ENCODE assay signal across 12 cellular contexts in the genomic region with DNA sequence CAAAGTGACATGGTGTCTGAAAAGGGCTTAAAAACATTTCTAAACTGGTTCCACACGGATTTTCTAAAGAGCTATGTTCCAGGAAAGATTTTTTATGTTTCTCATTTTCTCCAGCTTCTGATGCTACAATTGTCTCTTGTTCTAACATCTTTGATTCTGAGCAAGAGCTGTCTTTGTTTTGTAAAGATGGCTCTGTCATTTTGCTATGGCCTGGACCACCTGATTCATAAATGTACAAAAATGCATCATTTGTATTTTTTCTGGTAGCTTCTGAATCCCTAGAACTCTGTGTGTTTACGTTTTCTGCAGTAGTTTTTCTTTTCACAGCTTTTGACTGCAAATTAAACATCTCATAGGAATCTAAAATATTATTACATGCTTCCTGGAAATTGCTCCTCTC. TPM values are rescaled to one million over a fixed set of nuclear protein-coding genes. Genes with fewer than 3 reads are reported as not detected.
DNase-seq lines count a peak whose midpoint lies in the region; TF ChIP-seq lines count a peak whose summit lies in the region.
"Had no signal": no experiment of that assay in that cellular context is flagged by ENCODE, and none has a peak within 500 bp of the region (broad histone marks: within the 10 kb centered on the region; RNA-seq: fewer than 3 reads in every experiment).

No MANE protein-coding gene starts in this region.

- no peak for TF ChIP-seq EP300 in sigmoid colon (IDR thresholded peaks at IDR 0.05)

- no peak for TF ChIP-seq POLR2A in sigmoid colon (IDR thresholded peaks at IDR 0.05)

- no peaks in the 10 kb centered on the region for H3K27me3 ChIP-seq in sigmoid colon

- H3K27ac ChIP-seq in angular gyrus (ENCODE audit: low read depth, low read length) (peak overlapping the region; percentile 58), temporal lobe (ENCODE audit: low read depth, low read length) (peak overlapping the region; percentile 87), sigmoid colon (peak overlapping the region in 1 of 4 donors; percentile 93)
- H3K27ac ChIP-seq: HL-60 had no signal

- intact Hi-C loops in sigmoid colon (cut with DNase I) = loop anchor here (5.0 kb wide), 1 partner anchor 34 kb away; no protein-coding TSS in a partner anchor

- peak; percentile 64 for DNase-seq in globus pallidus (ENCODE audit: low spot score)
- DNase-seq in pons (ENCODE audit: low spot score) = peak; percentile 72
- DNase-seq in sigmoid colon = no peak
- DNase-seq in DMS53 (lab: John Stamatoyannopoulos, UW) = no peak
- no peak for DNase-seq in stimulated activated CD4-positive, alpha-beta T cell treated with anti-CD3 and anti-CD28 coated beads, Interleukin-12 subunit alpha, Interleukin-12 subunit beta, amount 100 ng/mL, for 4 hours
- DNase-seq: CD4-positive, alpha-beta T cell; DND-41; GDM1; HCEC 1CT had no signal

- H3K9me3 ChIP-seq in sigmoid colon = no peaks in the 10 kb centered on the region

- no peak for TF ChIP-seq CTCF in sigmoid colon (IDR thresholded peaks at IDR 0.05)

- WGBS in sigmoid colon, 2 donors = 87 to 90% methylated on average over 2 of the region's 2 CpGs

- H3K4me3 ChIP-seq in sigmoid colon = no peak overlapping the region

- H3K36me3 ChIP-seq in sigmoid colon = peaks cover 0 to 3% (median 0%) of the 10 kb centered on the region in 4 donors

- H3K4me1 ChIP-seq in sigmoid colon = peaks cover 0 to 47% (median 29%) of the 10 kb centered on the region in 4 donors

RNA-seq across cellular contexts. Expression of a gene that starts 3.2 kb away (rescaled TPM):
- total RNA-seq in temporal lobe = 52.4 TPM
- 10 to 100 TPM; 30.0 to 42.9 (median 34.7) TPM for total RNA-seq in sigmoid colon
- 10 to 100 TPM in 1 of 3 donors, 1 to 10 TPM in 2; 3.6 to 12.5 (median 5.1) TPM for polyA plus RNA-seq in sigmoid colon

RNA-seq across cellular contexts. Expression of a gene that starts 15.7 kb away (rescaled TPM):
- 16.0 TPM for total RNA-seq in temporal lobe
- 10 to 100 TPM in 3 of 4 donors, 1 to 10 TPM in 1; 4.2 to 23.5 (median 19.2) TPM for total RNA-seq in sigmoid colon
- polyA plus RNA-seq in sigmoid colon = 10 to 100 TPM; 18.6 to 36.3 (median 23.3) TPM

RNA-seq across cellular contexts. Expression of a gene that starts 21.3 kb away (rescaled TPM):
- 1.7 TPM for total RNA-seq in temporal lobe
- 1 to 10 TPM; 3.6 to 4.6 (median 4.0) TPM for total RNA-seq in sigmoid colon
- 1 to 10 TPM; 1.2 to 4.6 (median 4.6) TPM for polyA plus RNA-seq in sigmoid colon

RNA-seq across cellular contexts. Expression of a gene that starts 45.4 kb away (rescaled TPM):
- total RNA-seq in temporal lobe = 30.2 TPM
- total RNA-seq in sigmoid colon = 10 to 100 TPM; 34.1 to 37.5 (median 35.3) TPM
- 10 to 100 TPM; 25.2 to 45.5 (median 40.0) TPM for polyA plus RNA-seq in sigmoid colon

Comparison
In these comparisons a context has a peak if more than half of its experiments do, and no peak if none do; other contexts are left out.
1. DNase-seq: peak in globus pallidus (single experiment) and pons (single experiment); none in sigmoid colon (single experiment), DMS53 (single experiment) and stimulated activated CD4-positive, alpha-beta T cell treated with anti-CD3 and anti-CD28 coated beads, Interleukin-12 subunit alpha, Interleukin-12 subunit beta, amount 100 ng/mL, for 4 hours (single experiment).